1 cellular context compared by ENCODE assay signal in the genomic region with DNA sequence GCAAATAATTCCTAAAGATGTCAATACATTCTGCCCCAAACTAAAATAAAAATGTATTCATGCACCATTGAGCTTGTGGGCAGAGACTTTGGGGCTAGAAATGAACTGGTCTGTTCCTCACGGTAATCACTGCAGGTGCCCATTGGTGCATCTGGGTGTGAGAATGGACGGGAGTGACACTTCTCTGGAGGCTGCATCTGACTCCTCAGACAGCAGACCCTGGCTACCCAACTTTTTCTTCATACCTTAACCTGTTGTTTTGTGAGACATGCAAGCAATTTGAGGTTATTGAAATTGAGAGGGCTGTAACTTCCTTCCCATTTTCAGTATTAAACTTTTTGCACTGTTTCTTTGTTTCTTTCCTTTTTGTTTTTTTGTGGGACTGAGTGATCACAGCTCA.
TF ChIP-seq lines count a peak whose summit lies in the region.

No MANE protein-coding gene starts in this region.

TF ChIP-seq in SK-N-SH, 30 proteins besides CTCF, POLR2A, EP300 and RAD21 (continued from another document):
- TF ChIP-seq, protein P1, sequence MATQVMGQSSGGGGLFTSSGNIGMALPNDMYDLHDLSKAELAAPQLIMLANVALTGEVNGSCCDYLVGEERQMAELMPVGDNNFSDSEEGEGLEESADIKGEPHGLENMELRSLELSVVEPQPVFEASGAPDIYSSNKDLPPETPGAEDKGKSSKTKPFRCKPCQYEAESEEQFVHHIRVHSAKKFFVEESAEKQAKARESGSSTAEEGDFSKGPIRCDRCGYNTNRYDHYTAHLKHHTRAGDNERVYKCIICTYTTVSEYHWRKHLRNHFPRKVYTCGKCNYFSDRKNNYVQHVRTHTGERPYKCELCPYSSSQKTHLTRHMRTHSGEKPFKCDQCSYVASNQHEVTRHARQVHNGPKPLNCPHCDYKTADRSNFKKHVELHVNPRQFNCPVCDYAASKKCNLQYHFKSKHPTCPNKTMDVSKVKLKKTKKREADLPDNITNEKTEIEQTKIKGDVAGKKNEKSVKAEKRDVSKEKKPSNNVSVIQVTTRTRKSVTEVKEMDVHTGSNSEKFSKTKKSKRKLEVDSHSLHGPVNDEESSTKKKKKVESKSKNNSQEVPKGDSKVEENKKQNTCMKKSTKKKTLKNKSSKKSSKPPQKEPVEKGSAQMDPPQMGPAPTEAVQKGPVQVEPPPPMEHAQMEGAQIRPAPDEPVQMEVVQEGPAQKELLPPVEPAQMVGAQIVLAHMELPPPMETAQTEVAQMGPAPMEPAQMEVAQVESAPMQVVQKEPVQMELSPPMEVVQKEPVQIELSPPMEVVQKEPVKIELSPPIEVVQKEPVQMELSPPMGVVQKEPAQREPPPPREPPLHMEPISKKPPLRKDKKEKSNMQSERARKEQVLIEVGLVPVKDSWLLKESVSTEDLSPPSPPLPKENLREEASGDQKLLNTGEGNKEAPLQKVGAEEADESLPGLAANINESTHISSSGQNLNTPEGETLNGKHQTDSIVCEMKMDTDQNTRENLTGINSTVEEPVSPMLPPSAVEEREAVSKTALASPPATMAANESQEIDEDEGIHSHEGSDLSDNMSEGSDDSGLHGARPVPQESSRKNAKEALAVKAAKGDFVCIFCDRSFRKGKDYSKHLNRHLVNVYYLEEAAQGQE (IDR thresholded peaks at IDR 0.05; ENCODE audit: low read depth, low read length): no peak
- no peak for TF ChIP-seq GATA2 (CRISPR knock-in tag; IDR thresholded peaks at IDR 0.05)
- no peak for TF ChIP-seq ELF1 (IDR thresholded peaks at IDR 0.05)
- no peak for TF ChIP-seq EZH2phosphoT487 (IDR thresholded peaks at IDR 0.05; ENCODE audit: borderline replicate concordance, low read depth)
- no peak for TF ChIP-seq RCOR1 (IDR thresholded peaks at IDR 0.05; ENCODE audit: low read length)
